ENCODE assay signal across 1 cellular context in the genomic region with DNA sequence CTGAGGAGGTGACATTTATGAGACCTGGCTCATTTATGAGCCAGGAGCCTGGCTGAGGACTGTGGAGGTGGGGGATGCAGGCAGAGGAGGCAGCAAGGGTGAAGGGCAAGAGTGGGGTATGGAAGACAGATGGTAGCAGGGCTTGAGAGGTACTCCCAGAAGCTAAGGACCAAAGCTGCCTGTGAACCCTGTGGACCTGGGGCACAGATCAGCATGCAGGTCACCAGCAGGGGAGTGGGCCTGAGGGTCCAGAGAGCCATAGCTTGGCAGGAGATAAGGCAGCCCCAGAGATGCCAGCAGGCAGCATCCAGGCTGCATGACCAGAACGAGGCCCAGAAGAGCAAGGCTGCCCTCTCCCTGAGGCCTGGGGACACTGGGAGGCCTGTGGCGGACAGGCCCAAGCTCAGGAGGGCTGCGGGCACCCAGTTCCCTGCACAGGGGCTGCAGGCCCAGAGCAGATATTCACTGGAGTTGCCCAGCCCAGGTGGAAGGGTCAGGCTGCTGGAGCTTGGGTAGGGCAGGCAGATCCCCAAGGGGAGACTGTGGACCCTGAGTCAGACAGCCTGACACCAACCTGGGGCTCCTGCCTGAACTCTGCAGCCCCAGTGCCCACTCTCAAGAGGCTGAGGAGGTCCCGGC.
TF ChIP-seq lines count a peak whose summit lies in the region.

No MANE protein-coding gene starts in this region.

TF ChIP-seq in HepG2, 621 proteins besides CTCF, POLR2A, EP300 and RAD21:
- TF ChIP-seq ONECUT2 (CRISPR knock-in tag; IDR thresholded peaks at IDR 0.05) (no peak), ZNF451 (CRISPR knock-in tag; IDR thresholded peaks at IDR 0.05) (no peak), JARID2 (CRISPR knock-in tag; IDR thresholded peaks at IDR 0.05; ENCODE audit: insufficient replicate concordance) (no peak)
- TF ChIP-seq, protein P1, sequence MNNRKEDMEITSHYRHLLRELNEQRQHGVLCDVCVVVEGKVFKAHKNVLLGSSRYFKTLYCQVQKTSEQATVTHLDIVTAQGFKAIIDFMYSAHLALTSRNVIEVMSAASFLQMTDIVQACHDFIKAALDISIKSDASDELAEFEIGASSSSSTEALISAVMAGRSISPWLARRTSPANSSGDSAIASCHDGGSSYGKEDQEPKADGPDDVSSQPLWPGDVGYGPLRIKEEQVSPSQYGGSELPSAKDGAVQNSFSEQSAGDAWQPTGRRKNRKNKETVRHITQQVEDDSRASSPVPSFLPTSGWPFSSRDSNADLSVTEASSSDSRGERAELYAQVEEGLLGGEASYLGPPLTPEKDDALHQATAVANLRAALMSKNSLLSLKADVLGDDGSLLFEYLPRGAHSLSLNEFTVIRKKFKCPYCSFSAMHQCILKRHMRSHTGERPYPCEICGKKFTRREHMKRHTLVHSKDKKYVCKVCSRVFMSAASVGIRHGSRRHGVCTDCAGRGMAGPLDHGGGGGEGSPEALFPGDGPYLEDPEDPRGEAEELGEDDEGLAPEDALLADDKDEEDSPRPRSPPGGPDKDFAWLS (CRISPR knock-in tag; IDR thresholded peaks at IDR 0.05; ENCODE audit: borderline replicate concordance), result no peak
- TF ChIP-seq, protein P2, sequence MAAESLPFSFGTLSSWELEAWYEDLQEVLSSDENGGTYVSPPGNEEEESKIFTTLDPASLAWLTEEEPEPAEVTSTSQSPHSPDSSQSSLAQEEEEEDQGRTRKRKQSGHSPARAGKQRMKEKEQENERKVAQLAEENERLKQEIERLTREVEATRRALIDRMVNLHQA (CRISPR knock-in tag; IDR thresholded peaks at IDR 0.05), result no peak
